Comparison of ENCODE assay signal across 17 cellular contexts in genomic region chr2:27282892-27283291, GRCh38. TPM values are rescaled to one million over a fixed set of nuclear protein-coding genes. Genes with fewer than 3 reads are reported as not detected.
DNase-seq lines count a peak whose midpoint lies in the region; ATAC-seq and TF ChIP-seq lines count a peak whose summit lies in the region.
"Had no signal": no experiment of that assay in that cellular context is flagged by ENCODE, and none has a peak within 500 bp of the region (broad histone marks: within the 10 kb centered on the region; RNA-seq: fewer than 3 reads in every experiment).

No MANE protein-coding gene starts in this region.

- H2BK20ac ChIP-seq in H9 (ENCODE audit: low read depth, low read length, poor library complexity, severe bottlenecking), result no peak overlapping the region

- H4K5ac ChIP-seq in H9 (ENCODE audit: insufficient read length, low read depth, low read length), result peak overlapping the region; percentile 18

- no peaks in the 10 kb centered on the region for H4K20me1 ChIP-seq in H9 (ENCODE audit: control insufficient read depth, insufficient read depth, insufficient read length)

- no peaks in the 10 kb centered on the region for H3K36me3 ChIP-seq in trophoblast cell (ENCODE audit: control insufficient read depth in 1 of 2, insufficient read depth in 2 of 2, low read length in 2 of 2)
- H3K36me3 ChIP-seq: breast epithelium had no signal

- H2AFZ ChIP-seq in H9 (ENCODE audit: low read length) (no peak overlapping the region), trophoblast cell (ENCODE audit: insufficient read depth, low read length, poor library complexity) (no peak overlapping the region)

- H4K91ac ChIP-seq in H9 (ENCODE audit: insufficient read length, low read depth, low read length) (no peak overlapping the region), trophoblast cell (ENCODE audit: low read depth, low read length) (no peak overlapping the region)

- no peak overlapping the region for H4K8ac ChIP-seq in H9 (replicated peaks; ENCODE audit: insufficient read length, low read depth, low read length)
- H4K8ac ChIP-seq in trophoblast cell (ENCODE audit: low read depth, low read length), result no peak overlapping the region

- no peak overlapping the region for H3T11ph ChIP-seq in H9 (ENCODE audit: low read length)

- no peak overlapping the region for H2BK15ac ChIP-seq in H9 (ENCODE audit: low read depth, low read length)

- H3K4me3 Mint-ChIP-seq in H9, result peak overlapping the region; percentile 54 to 71
- H3K4me3 Mint-ChIP-seq in stimulated activated naive CD8-positive, alpha-beta T cell treated with anti-CD3 and anti-CD28 coated beads, Interleukin-15, amount 100 ng/mL, for 72 hours, result no peak overlapping the region
- H3K4me3 Mint-ChIP-seq: activated naive CD4-positive, alpha-beta T cell treated with anti-CD3 and anti-CD28 coated beads, Interleukin-2, amount 10 ng/mL, durations not matched to agents 7 days and 5 days; stimulated activated naive CD8-positive, alpha-beta T cell treated with anti-CD3 and anti-CD28 coated beads, Interleukin-15, Interleukin-2, amounts not matched to agents 100 ng/mL and 50 ng/mL, for 24 hours had no signal

- no CpG with 5 or more reads among the region's 5 CpGs for WGBS in H9 (ENCODE audit: extremely low coverage, insufficient read length, low lambda C conversion rate)
- WGBS in trophoblast cell (ENCODE audit: extremely low coverage, insufficient coverage, insufficient read length), result no CpG with 5 or more reads among the region's 5 CpGs

- H3K14ac ChIP-seq in H9 (ENCODE audit: insufficient read depth, low read length) (peak overlapping the region; percentile 71), trophoblast cell (ENCODE audit: low read length) (peak overlapping the region; percentile 37)

- H3K27me3 ChIP-seq in H9 (ENCODE audit: insufficient read depth, low read length) (no peaks in the 10 kb centered on the region), trophoblast cell (ENCODE audit: insufficient read depth, low read length) (no peaks in the 10 kb centered on the region)
- H3K27me3 ChIP-seq: breast epithelium had no signal

- H3K9me3 ChIP-seq in H9 (ENCODE audit: control insufficient read depth, low read depth, low read length) (no peaks in the 10 kb centered on the region), trophoblast cell (ENCODE audit: insufficient read depth, low read depth, low read length) (peaks cover 2% of the 10 kb centered on the region)
- H3K9me3 ChIP-seq: breast epithelium had no signal

- H3K9ac ChIP-seq in H9 (ENCODE audit: extremely low read depth, insufficient read length, low read length) (no peak overlapping the region), trophoblast cell (ENCODE audit: low read length) (no peak overlapping the region)

- H3K23me2 ChIP-seq in H9 (ENCODE audit: insufficient read length, low read depth, low read length, poor library complexity, severe bottlenecking), result peaks cover 6% of the 10 kb centered on the region

- TF ChIP-seq CTCF in H9 (conservative IDR thresholded peaks at IDR 0.05), result no peak

- H3K79me1 ChIP-seq in H9 (ENCODE audit: insufficient read depth, low read depth, low read length, poor library complexity, severe bottlenecking) (no peaks in the 10 kb centered on the region), trophoblast cell (ENCODE audit: low read length) (no peaks in the 10 kb centered on the region)

- H4K12ac ChIP-seq in trophoblast cell (ENCODE audit: low read depth, low read length), result no peak overlapping the region

- H3K4me3 ChIP-seq in trophoblast cell (ENCODE audit: low read depth, low read length), result no peak overlapping the region
- H3K4me3 ChIP-seq: breast epithelium had no signal

- H3K27me3 Mint-ChIP-seq in H9 (ENCODE audit: low read depth), result peaks cover 36% of the 10 kb centered on the region
- peaks cover 38% of the 10 kb centered on the region for H3K27me3 Mint-ChIP-seq in stimulated activated naive CD8-positive, alpha-beta T cell treated with anti-CD3 and anti-CD28 coated beads, Interleukin-15, amount 100 ng/mL, for 72 hours

- H2BK120ac ChIP-seq in H9 (ENCODE audit: low read depth, low read length, poor library complexity, severe bottlenecking) (no peak overlapping the region), trophoblast cell (ENCODE audit: insufficient read depth, low read length, poor library complexity) (no peak overlapping the region)

- ATAC-seq in left cardiac atrium, result peak; percentile 62 to 83
- ATAC-seq in stimulated activated naive CD8-positive, alpha-beta T cell treated with anti-CD3 and anti-CD28 coated beads, Interleukin-15, amount 100 ng/mL, for 72 hours, result no peak
- no peak for ATAC-seq in GM19452 (IDR thresholded peaks at IDR 0.05; ENCODE audit: unreplicated experiment)

- H2AK5ac ChIP-seq in H9 (ENCODE audit: insufficient read length, low read length) (no peak overlapping the region), trophoblast cell (ENCODE audit: low read length) (no peak overlapping the region)

- no peak overlapping the region for H3K4ac ChIP-seq in H9 (ENCODE audit: low read depth, low read length)
- no peak overlapping the region for H3K4ac ChIP-seq in trophoblast cell (ENCODE audit: low read depth, low read length)

- no peaks in the 10 kb centered on the region for H3K36me3 Mint-ChIP-seq in H9 (ENCODE audit: insufficient read depth in 1 of 3, low read depth in 3 of 3)
- H3K36me3 Mint-ChIP-seq: activated naive CD4-positive, alpha-beta T cell treated with anti-CD3 and anti-CD28 coated beads, Interleukin-2, amount 10 ng/mL, durations not matched to agents 7 days and 5 days had no signal

- H3K18ac ChIP-seq in H9 (ENCODE audit: insufficient read length, low read depth, low read length), result peak overlapping the region; percentile 64
- H3K18ac ChIP-seq in trophoblast cell (ENCODE audit: low read length), result no peak overlapping the region

- peak overlapping the region in 2 of 3 experiments; percentile 28 to 66; a peak in 1 of 7 replicates for H3K27ac Mint-ChIP-seq in H9
- H3K27ac Mint-ChIP-seq in stimulated activated naive CD8-positive, alpha-beta T cell treated with anti-CD3 and anti-CD28 coated beads, Interleukin-15, amount 100 ng/mL, for 72 hours, result no peak overlapping the region
- H3K27ac Mint-ChIP-seq: activated naive CD4-positive, alpha-beta T cell treated with anti-CD3 and anti-CD28 coated beads, Interleukin-2, amount 10 ng/mL, durations not matched to agents 7 days and 5 days; stimulated activated naive CD8-positive, alpha-beta T cell treated with anti-CD3 and anti-CD28 coated beads, Interleukin-15, Interleukin-2, amounts not matched to agents 100 ng/mL and 50 ng/mL, for 24 hours had no signal

- H2BK12ac ChIP-seq in H9 (ENCODE audit: insufficient read length, low read depth, low read length) (no peak overlapping the region), trophoblast cell (ENCODE audit: low read length) (no peak overlapping the region)

- H3K4me1 ChIP-seq in H9 (ENCODE audit: insufficient read depth, low read length), result peaks cover 13% of the 10 kb centered on the region; the same call in 1 of the 2 replicates
- peaks cover 4 to 7% of the 10 kb centered on the region in 2 experiments for H3K4me1 ChIP-seq in trophoblast cell (ENCODE audit: control insufficient read depth in 1 of 2, insufficient read depth in 2 of 2, low read length in 2 of 2)
- H3K4me1 ChIP-seq: breast epithelium had no signal

- no peaks in the 10 kb centered on the region for H3K79me2 ChIP-seq in H9 (ENCODE audit: insufficient read depth, low read length)
- no peaks in the 10 kb centered on the region for H3K79me2 ChIP-seq in trophoblast cell (ENCODE audit: control insufficient read depth, insufficient read depth, low read length, poor library complexity)

- DNase-seq in H9, result peak; percentile 52
- peak; percentile 77 to 83 for DNase-seq in SHP77 (lab: John Stamatoyannopoulos, UW)
- DNase-seq in left cardiac atrium, result peak; percentile 36
- DNase-seq in trophoblast cell, result no peak
- DNase-seq in head of caudate nucleus, result no peak
- no peak for DNase-seq in stimulated activated naive CD8-positive, alpha-beta T cell treated with anti-CD3 and anti-CD28 coated beads, Interleukin-15, amount 100 ng/mL, for 72 hours
- DNase-seq: activated CD8-positive, alpha-beta memory T cell treated with anti-CD3 and anti-CD28 coated beads, Interleukin-2, amount 50 U/mL, for 4 hours; activated naive CD4-positive, alpha-beta T cell treated with anti-CD3 and anti-CD28 coated beads, Interleukin-2, amount 10 ng/mL, durations not matched to agents 7 days and 5 days; DND-41; occipital lobe had no signal

- no peak overlapping the region for H2BK5ac ChIP-seq in H9 (ENCODE audit: insufficient read length, low read length)
- no peak overlapping the region for H2BK5ac ChIP-seq in trophoblast cell (ENCODE audit: low read depth, low read length, poor library complexity)

- intact Hi-C loops in left cardiac atrium (cut with DNase I), result loop anchor here in 1 of 2 donors (10.0 kb wide), 1 partner anchor 188 kb away; no protein-coding TSS in a partner anchor
- intact Hi-C loops in head of caudate nucleus (cut with DNase I), result loop anchor here (10.0 kb wide), 1 partner anchor 188 kb away; no protein-coding TSS in a partner anchor

- peak overlapping the region; percentile 66 for H3K4me2 ChIP-seq in H9 (ENCODE audit: insufficient read depth, insufficient read length, low read length)
- H3K4me2 ChIP-seq in trophoblast cell (ENCODE audit: low read length), result no peak overlapping the region

- H3K56ac ChIP-seq in H9 (ENCODE audit: insufficient read length, low read depth, low read length), result no peak overlapping the region

- peaks cover 58 to 65% of the 10 kb centered on the region in 2 experiments for H3K4me1 Mint-ChIP-seq in H9
- no peaks in the 10 kb centered on the region for H3K4me1 Mint-ChIP-seq in stimulated activated naive CD8-positive, alpha-beta T cell treated with anti-CD3 and anti-CD28 coated beads, Interleukin-15, amount 100 ng/mL, for 72 hours

- H3K27ac ChIP-seq in H9 (ENCODE audit: insufficient read length, low read depth, low read length) (no peak overlapping the region), trophoblast cell (ENCODE audit: low read depth, low read length) (no peak overlapping the region)
- H3K27ac ChIP-seq: breast epithelium, HL-60, RWPE1 had no signal

- no peaks in the 10 kb centered on the region for H3K9me3 Mint-ChIP-seq in H9
- no peaks in the 10 kb centered on the region for H3K9me3 Mint-ChIP-seq in stimulated activated naive CD8-positive, alpha-beta T cell treated with anti-CD3 and anti-CD28 coated beads, Interleukin-15, amount 100 ng/mL, for 72 hours
- H3K9me3 Mint-ChIP-seq: activated naive CD4-positive, alpha-beta T cell treated with anti-CD3 and anti-CD28 coated beads, Interleukin-2, amount 10 ng/mL, durations not matched to agents 7 days and 5 days; stimulated activated naive CD8-positive, alpha-beta T cell treated with anti-CD3 and anti-CD28 coated beads, Interleukin-15, Interleukin-2, amounts not matched to agents 100 ng/mL and 50 ng/mL, for 24 hours had no signal

- H3K23ac ChIP-seq in H9 (ENCODE audit: insufficient read length, low read depth, low read length), result no peak overlapping the region
- H3K23ac ChIP-seq in trophoblast cell (ENCODE audit: low read length), result no peak overlapping the region

RNA-seq across cellular contexts. Expression of gene TRIM54, which starts 0.7 kb away (rescaled TPM):
- total RNA-seq in H9 (2021), result 4.6 and 5.0 TPM in 2 replicates
- total RNA-seq in left cardiac atrium, result 100 to 1,000 TPM in 1 of 2 donors, 10 to 100 TPM in 1; 92.1 to 105 TPM
- polyA plus RNA-seq in trophoblast cell (2013), result 0.06 TPM in 1 of 2 replicates, not detected in the other
- total RNA-seq: occipital lobe; T-helper 2 cell treated with Interferon-gamma antibody and Interleukin-4, amounts not matched to agents 100 ng/mL and 5 ng/mL, for 36 hours had no signal
- polyA plus RNA-seq: BJ had no signal

RNA-seq across cellular contexts. Expression of gene DNAJC5G, which starts 7.7 kb away (rescaled TPM):
- total RNA-seq in H9 (2021), result 0.37 and 0.44 TPM in 2 replicates
- under 1 TPM; 0.41 to 0.71 TPM for total RNA-seq in left cardiac atrium
- polyA plus RNA-seq in trophoblast cell (2013), result not detected in 2 replicates
- total RNA-seq: breast epithelium; occipital lobe; T-helper 2 cell treated with Interferon-gamma antibody and Interleukin-4, amounts not matched to agents 100 ng/mL and 5 ng/mL, for 36 hours had no signal
- polyA plus RNA-seq: BJ had no signal

RNA-seq across cellular contexts. Expression of gene SLC30A3, which starts 20.0 kb away (rescaled TPM):
- 2.5 and 3.4 TPM in 2 replicates for total RNA-seq in H9 (2021)
- total RNA-seq in left cardiac atrium, result 1 to 10 TPM; 4.8 to 5.7 TPM
- polyA plus RNA-seq in trophoblast cell (2013), result 3.3 and 4.0 TPM in 2 replicates

RNA-seq across cellular contexts. Expression of gene UCN, which starts 25.4 kb away (rescaled TPM):
- total RNA-seq in H9 (2021) (0.77 and 1.5 TPM in 2 replicates), left cardiac atrium (1 to 10 TPM; 1.2 to 1.6 TPM)
- 0.35 and 0.79 TPM in 2 replicates for polyA plus RNA-seq in trophoblast cell (2013)

RNA-seq across cellular contexts. Expression of gene MPV17, which starts 40.0 kb away (rescaled TPM):
- 55.4 and 59.4 TPM in 2 replicates for total RNA-seq in H9 (2021)
- total RNA-seq in left cardiac atrium, result 10 to 100 TPM; 52.7 to 60.9 TPM
- polyA plus RNA-seq in trophoblast cell (2013), result 111 and 118 TPM in 2 replicates

Comparison
In these comparisons a context has a peak if more than half of its experiments do, and no peak if none do; other contexts are left out.
1. DNase-seq: peak in H9 (single experiment), SHP77 (2 of 2) and left cardiac atrium (single experiment); none in trophoblast cell (0 of 2), head of caudate nucleus (0 of 42) and stimulated activated naive CD8-positive, alpha-beta T cell treated with anti-CD3 and anti-CD28 coated beads, Interleukin-15, amount 100 ng/mL, for 72 hours (0 of 2).
2. H3K27ac Mint-ChIP-seq: peak in H9 (2 of 3); none in stimulated activated naive CD8-positive, alpha-beta T cell treated with anti-CD3 and anti-CD28 coated beads, Interleukin-15, amount 100 ng/mL, for 72 hours (0 of 2).
3. H3K4me3 Mint-ChIP-seq: peak in H9 (2 of 2); none in stimulated activated naive CD8-positive, alpha-beta T cell treated with anti-CD3 and anti-CD28 coated beads, Interleukin-15, amount 100 ng/mL, for 72 hours (0 of 2).
4. ATAC-seq: peak in left cardiac atrium (2 of 2); none in stimulated activated naive CD8-positive, alpha-beta T cell treated with anti-CD3 and anti-CD28 coated beads, Interleukin-15, amount 100 ng/mL, for 72 hours (single experiment) and GM19452 (single experiment).
5. RNA of gene TRIM54, which starts 0.7 kb away (total RNA-seq): 92.1 to 105 TPM in left cardiac atrium; 4.6 to 5.0 TPM in H9; every median in the first group is over 10 times any median in the second.